Comparison of ENCODE assay signal across 31 cellular contexts in the genomic region with DNA sequence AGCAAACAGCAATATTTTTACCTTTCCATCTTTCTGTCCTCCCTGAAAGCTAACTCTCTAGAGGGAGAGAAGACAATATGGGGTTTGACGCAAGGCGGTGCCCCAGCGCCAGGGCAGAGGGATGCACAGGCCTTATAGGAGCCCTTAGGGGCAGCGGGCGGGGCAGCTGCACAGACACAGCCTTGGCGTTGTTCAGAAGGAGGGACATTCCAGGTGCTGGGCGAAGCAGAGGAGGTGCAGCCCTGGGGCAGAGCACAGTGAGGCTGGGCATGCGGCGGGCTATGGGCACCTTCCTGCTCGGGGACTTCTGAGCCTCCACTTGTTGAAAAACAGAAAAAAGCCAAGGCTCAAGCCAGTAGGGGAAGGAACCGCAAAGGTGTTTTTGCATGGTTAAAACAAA.
"Had no signal": no experiment of that assay in that cellular context is flagged by ENCODE, and none has a peak within 500 bp of the region (broad histone marks: within the 10 kb centered on the region; RNA-seq: fewer than 3 reads in every experiment).

No MANE protein-coding gene starts in this region.

- H3K4me1 Mint-ChIP-seq: activated CD4-positive, alpha-beta T cell treated with anti-CD3 and anti-CD28 coated beads for 36 hours had no signal

- H3K27me3 ChIP-seq: ascending aorta had no signal

- DNase-seq: activated CD4-positive, alpha-beta memory T cell treated with anti-CD3 and anti-CD28 coated beads for 36 hours; activated CD4-positive, alpha-beta T cell treated with anti-CD3 and anti-CD28 coated beads for 36 hours; activated CD4-positive, alpha-beta T cell treated with anti-CD3 and anti-CD28 coated beads, Interleukin-2, amount 10 ng/mL, durations not matched to agents 24 days and 14 days; activated CD4-positive, CD25-positive, alpha-beta regulatory T cell; activated CD4-positive, CD25-positive, alpha-beta regulatory T cell treated with anti-CD3 and anti-CD28 coated beads, Interleukin-2, amount 50 U/mL, for 72 hours; activated CD8-positive, alpha-beta memory T cell treated with anti-CD3 and anti-CD28 coated beads, Interleukin-2, amount 10 ng/mL, durations not matched to agents 7 days and 5 days; activated CD8-positive, alpha-beta memory T cell treated with anti-CD3 and anti-CD28 coated beads, Interleukin-2, amount 50 U/mL, for 4 hours; activated CD8-positive, alpha-beta T cell treated with anti-CD3 and anti-CD28 coated beads, Interleukin-2, amount 10 ng/mL, durations not matched to agents 7 days and 5 days; activated gamma-delta T cell; activated naive CD4-positive, alpha-beta T cell; activated naive CD4-positive, alpha-beta T cell treated with anti-CD3 and anti-CD28 coated beads, Interleukin-2, amount 10 ng/mL, durations not matched to agents 7 days and 5 days; activated naive CD8-positive, alpha-beta T cell treated with anti-CD3 and anti-CD28 coated beads, Interleukin-2, amount 10 ng/mL, durations not matched to agents 7 days and 5 days; activated T-cell treated with anti-CD3 and anti-CD28 coated beads, Interleukin-2, amount 50 U/mL, for 1 hour; activated T-cell treated with anti-CD3 and anti-CD28 coated beads, Interleukin-2, amount 50 U/mL, for 48 hours; central memory CD4-positive, alpha-beta T cell; cerebellar nuclear complex; colonic mucosa; effector CD8-positive, alpha-beta T cell; foreskin fibroblast; head of caudate nucleus had no signal

- FAIRE-seq: endometrium, endothelial cell of umbilical vein, frontal cortex had no signal

- ATAC-seq: activated CD4-positive, alpha-beta T cell treated with anti-CD3 and anti-CD28 coated beads for 36 hours; activated CD8-positive, alpha-beta memory T cell treated with anti-CD3 and anti-CD28 coated beads, Interleukin-2, amount 10 ng/mL, durations not matched to agents 7 days and 5 days; activated CD8-positive, alpha-beta T cell treated with anti-CD3 and anti-CD28 coated beads, Interleukin-2, amount 10 ng/mL, durations not matched to agents 7 days and 5 days; activated naive CD4-positive, alpha-beta T cell treated with anti-CD3 and anti-CD28 coated beads, Interleukin-2, amount 50 U/mL, for 72 hours had no signal

- H3K9me3 ChIP-seq: ascending aorta, breast epithelium, colonic mucosa had no signal

- H3K27ac ChIP-seq: ascending aorta, breast epithelium, cardiac muscle cell, colonic mucosa, epithelial cell of prostate had no signal

- H3K4me3 ChIP-seq: ascending aorta, breast epithelium, cardiac muscle cell, colonic mucosa had no signal

- H3K27ac Mint-ChIP-seq: activated CD4-positive, alpha-beta memory T cell treated with anti-CD3 and anti-CD28 coated beads for 36 hours; activated CD4-positive, alpha-beta T cell treated with anti-CD3 and anti-CD28 coated beads for 36 hours; activated CD4-positive, alpha-beta T cell treated with anti-CD3 and anti-CD28 coated beads, Interleukin-2, amount 10 ng/mL, durations not matched to agents 24 days and 14 days; activated CD8-positive, alpha-beta memory T cell treated with anti-CD3 and anti-CD28 coated beads, Interleukin-2, amount 10 ng/mL, durations not matched to agents 7 days and 5 days; activated CD8-positive, alpha-beta T cell treated with anti-CD3 and anti-CD28 coated beads, Interleukin-2, amount 10 ng/mL, durations not matched to agents 7 days and 5 days; activated naive CD4-positive, alpha-beta T cell treated with anti-CD3 and anti-CD28 coated beads, Interleukin-2, amount 10 ng/mL, durations not matched to agents 7 days and 5 days; activated naive CD4-positive, alpha-beta T cell treated with anti-CD3 and anti-CD28 coated beads, Interleukin-2, amount 50 U/mL, for 72 hours; activated naive CD8-positive, alpha-beta T cell treated with anti-CD3 and anti-CD28 coated beads, Interleukin-2, amount 10 ng/mL, durations not matched to agents 7 days and 5 days; activated T-helper 1 cell treated with anti-CD3 and anti-CD28 coated beads, Interleukin-12 subunit alpha, Interleukin-12 subunit beta, Interleukin-2, Interleukin-4 antibody, amounts not matched to agents 30 ng/mL and 10 ng/mL and 1 ng/mL, durations not matched to agents 14 hours and 24 hours and 36 hours; brain; T-helper 1 cell treated with Interleukin-12 subunit alpha and Interleukin-12 subunit beta and Interleukin-4 antibody, amounts not matched to agents 30 μg/mL and 1 μg/mL, for 36 hours had no signal

- H3K9me3 Mint-ChIP-seq: activated CD4-positive, alpha-beta memory T cell treated with anti-CD3 and anti-CD28 coated beads for 36 hours; activated CD4-positive, alpha-beta T cell treated with anti-CD3 and anti-CD28 coated beads, Interleukin-2, amount 10 ng/mL, durations not matched to agents 24 days and 14 days; activated naive CD4-positive, alpha-beta T cell treated with anti-CD3 and anti-CD28 coated beads, Interleukin-2, amount 10 ng/mL, durations not matched to agents 7 days and 5 days; activated naive CD4-positive, alpha-beta T cell treated with anti-CD3 and anti-CD28 coated beads, Interleukin-2, amount 50 U/mL, for 72 hours; activated naive CD8-positive, alpha-beta T cell treated with anti-CD3 and anti-CD28 coated beads, Interleukin-2, amount 10 ng/mL, durations not matched to agents 7 days and 5 days; activated T-helper 1 cell treated with anti-CD3 and anti-CD28 coated beads, Interleukin-12 subunit alpha, Interleukin-12 subunit beta, Interleukin-2, Interleukin-4 antibody, amounts not matched to agents 30 ng/mL and 10 ng/mL and 1 ng/mL, durations not matched to agents 14 hours and 24 hours and 36 hours; brain; T-helper 1 cell treated with Interleukin-12 subunit alpha and Interleukin-12 subunit beta and Interleukin-4 antibody, amounts not matched to agents 30 μg/mL and 1 μg/mL, for 36 hours had no signal

- H3K36me3 Mint-ChIP-seq: activated CD4-positive, alpha-beta memory T cell treated with anti-CD3 and anti-CD28 coated beads for 36 hours; activated naive CD4-positive, alpha-beta T cell treated with anti-CD3 and anti-CD28 coated beads, Interleukin-2, amount 10 ng/mL, durations not matched to agents 7 days and 5 days; activated naive CD4-positive, alpha-beta T cell treated with anti-CD3 and anti-CD28 coated beads, Interleukin-2, amount 50 U/mL, for 72 hours; activated naive CD8-positive, alpha-beta T cell treated with anti-CD3 and anti-CD28 coated beads, Interleukin-2, amount 10 ng/mL, durations not matched to agents 7 days and 5 days; brain had no signal

- H3K36me3 ChIP-seq: ascending aorta, breast epithelium, cardiac muscle cell, colonic mucosa had no signal

- H3K4me3 Mint-ChIP-seq: activated CD4-positive, alpha-beta memory T cell treated with anti-CD3 and anti-CD28 coated beads for 36 hours; activated CD4-positive, alpha-beta T cell treated with anti-CD3 and anti-CD28 coated beads for 36 hours; activated CD4-positive, alpha-beta T cell treated with anti-CD3 and anti-CD28 coated beads, Interleukin-2, amount 10 ng/mL, durations not matched to agents 24 days and 14 days; activated CD8-positive, alpha-beta memory T cell treated with anti-CD3 and anti-CD28 coated beads, Interleukin-2, amount 10 ng/mL, durations not matched to agents 7 days and 5 days; activated CD8-positive, alpha-beta T cell treated with anti-CD3 and anti-CD28 coated beads, Interleukin-2, amount 10 ng/mL, durations not matched to agents 7 days and 5 days; activated naive CD4-positive, alpha-beta T cell treated with anti-CD3 and anti-CD28 coated beads, Interleukin-2, amount 10 ng/mL, durations not matched to agents 7 days and 5 days; activated naive CD8-positive, alpha-beta T cell treated with anti-CD3 and anti-CD28 coated beads, Interleukin-2, amount 10 ng/mL, durations not matched to agents 7 days and 5 days; activated T-helper 1 cell treated with anti-CD3 and anti-CD28 coated beads, Interleukin-12 subunit alpha, Interleukin-12 subunit beta, Interleukin-2, Interleukin-4 antibody, amounts not matched to agents 30 ng/mL and 10 ng/mL and 1 ng/mL, durations not matched to agents 14 hours and 24 hours and 36 hours; brain; T-helper 1 cell treated with Interleukin-12 subunit alpha and Interleukin-12 subunit beta and Interleukin-4 antibody, amounts not matched to agents 30 μg/mL and 1 μg/mL, for 36 hours had no signal

- H3K4me1 ChIP-seq: ascending aorta, breast epithelium, colonic mucosa had no signal
